In the genomic region with DNA sequence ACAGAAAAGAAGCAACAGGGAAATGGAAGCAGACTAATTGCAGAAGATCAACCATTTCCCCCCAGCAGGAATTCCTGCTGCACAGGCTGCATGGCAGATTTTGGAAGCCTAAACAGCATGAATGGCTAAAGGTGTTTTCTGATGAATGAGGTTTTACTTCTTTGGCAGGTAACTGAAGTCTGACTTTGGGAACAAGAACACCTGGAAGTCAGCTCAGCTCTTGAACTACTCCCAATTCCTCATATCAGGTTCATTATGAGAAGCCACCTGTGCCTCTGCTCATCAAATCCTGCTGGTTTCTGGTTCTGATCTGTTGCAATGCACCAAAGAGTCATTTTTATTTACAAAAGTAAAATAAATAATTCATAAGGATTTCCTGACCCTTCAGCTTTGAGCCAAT, we compare ENCODE assay signal across 27 cellular contexts.
"Had no signal": no experiment of that assay in that cellular context is flagged by ENCODE, and none has a peak within 500 bp of the region (broad histone marks: within the 10 kb centered on the region; RNA-seq: fewer than 3 reads in every experiment).

No MANE protein-coding gene starts in this region.

- H3K9me3 ChIP-seq: left lung, lower lobe of right lung, ovary, prostate gland, suprapubic skin, thoracic aorta, tibial artery, upper lobe of right lung had no signal

- H3K27ac ChIP-seq: left lung, lower lobe of right lung, ovary, prostate gland, skin epidermis, suprapubic skin, thoracic aorta, tibial artery, upper lobe of right lung had no signal

- H3K4me3 ChIP-seq: left lung, lower lobe of right lung, ovary, prostate gland, skin epidermis, suprapubic skin, thoracic aorta, tibial artery, upper lobe of right lung had no signal

- H3K4me1 ChIP-seq: left lung, lower lobe of right lung, prostate gland, suprapubic skin, tibial artery, upper lobe of right lung had no signal

- H3K27me3 Mint-ChIP-seq: stimulated activated naive CD8-positive, alpha-beta T cell treated with anti-CD3 and anti-CD28 coated beads, Interleukin-15, Interleukin-2, amounts not matched to agents 100 ng/mL and 50 ng/mL, for 24 hours had no signal

- ATAC-seq: left colon; natural killer cell; right cardiac atrium; sciatic nerve; stimulated activated effector memory CD8-positive, alpha-beta T cell treated with anti-CD3 and anti-CD28 coated beads, Interleukin-12 subunit alpha, Interleukin-12 subunit beta, amount 100 ng/mL, for 72 hours had no signal

- FAIRE-seq: islet of Langerhans, kidney, urothelium cell line had no signal

- H3K27ac Mint-ChIP-seq: immature natural killer cell; naive B cell; natural killer cell; stimulated activated effector memory CD8-positive, alpha-beta T cell treated with anti-CD3 and anti-CD28 coated beads, Interleukin-12 subunit alpha, Interleukin-12 subunit beta, amount 100 ng/mL, for 72 hours; stimulated activated naive CD8-positive, alpha-beta T cell treated with anti-CD3 and anti-CD28 coated beads, Interleukin-15, Interleukin-2, amounts not matched to agents 100 ng/mL and 50 ng/mL, for 24 hours had no signal

- H3K36me3 Mint-ChIP-seq: immature natural killer cell; naive B cell; natural killer cell; stimulated activated effector memory CD8-positive, alpha-beta T cell treated with anti-CD3 and anti-CD28 coated beads, Interleukin-12 subunit alpha, Interleukin-12 subunit beta, amount 100 ng/mL, for 72 hours had no signal

- H3K9me3 Mint-ChIP-seq: naive B cell; nephron progenitor cell; stimulated activated effector memory CD8-positive, alpha-beta T cell treated with anti-CD3 and anti-CD28 coated beads, Interleukin-12 subunit alpha, Interleukin-12 subunit beta, amount 100 ng/mL, for 72 hours; stimulated activated naive CD8-positive, alpha-beta T cell treated with anti-CD3 and anti-CD28 coated beads, Interleukin-15, Interleukin-2, amounts not matched to agents 100 ng/mL and 50 ng/mL, for 24 hours had no signal

- H3K36me3 ChIP-seq: left lung, lower lobe of right lung, ovary, prostate gland, suprapubic skin, thoracic aorta, tibial artery, upper lobe of right lung had no signal

- H3K4me3 Mint-ChIP-seq: immature natural killer cell; naive B cell; natural killer cell; nephron progenitor cell; stimulated activated effector memory CD8-positive, alpha-beta T cell treated with anti-CD3 and anti-CD28 coated beads, Interleukin-12 subunit alpha, Interleukin-12 subunit beta, amount 100 ng/mL, for 72 hours; stimulated activated naive CD8-positive, alpha-beta T cell treated with anti-CD3 and anti-CD28 coated beads, Interleukin-15, Interleukin-2, amounts not matched to agents 100 ng/mL and 50 ng/mL, for 24 hours had no signal

- H3K27me3 ChIP-seq: left lung, ovary, suprapubic skin, tibial artery, upper lobe of right lung had no signal

- H3K4me1 Mint-ChIP-seq: immature natural killer cell; naive B cell; natural killer cell; stimulated activated effector memory CD8-positive, alpha-beta T cell treated with anti-CD3 and anti-CD28 coated beads, Interleukin-12 subunit alpha, Interleukin-12 subunit beta, amount 100 ng/mL, for 72 hours had no signal

- DNase-seq: hypothalamus; immature natural killer cell; kidney; left colon; left lung; lower lobe of right lung; mammary epithelial cell; naive B cell; natural killer cell; nephron progenitor cell; ovary; posterior cingulate gyrus; retina; right cardiac atrium; stimulated activated CD4-positive, alpha-beta T cell treated with anti-CD3 and anti-CD28 coated beads, Interleukin-4, amount 100 ng/mL, for 24 hours; stimulated activated naive CD4-positive, alpha-beta T cell; tibial artery; upper lobe of right lung had no signal
